13 cellular contexts compared by ENCODE assay signal in genomic region chr17:65037157-65037556, GRCh38. TPM values are rescaled to one million over a fixed set of nuclear protein-coding genes. Genes with fewer than 3 reads are reported as not detected.
DNase-seq lines count a peak whose midpoint lies in the region; ATAC-seq and TF ChIP-seq lines count a peak whose summit lies in the region.
"Had no signal": no experiment of that assay in that cellular context is flagged by ENCODE, and none has a peak within 500 bp of the region (broad histone marks: within the 10 kb centered on the region; RNA-seq: fewer than 3 reads in every experiment).

No MANE protein-coding gene starts in this region.

- no peaks in the 10 kb centered on the region for H3K9me2 ChIP-seq in SU-DHL-6 (replicated peaks; ENCODE audit: insufficient read depth, low read length)

- H3K9me3 Mint-ChIP-seq in activated naive CD4-positive, alpha-beta T cell treated with anti-CD3 and anti-CD28 coated beads, Interleukin-2, amount 50 U/mL, for 24 hours, result no peaks in the 10 kb centered on the region
- H3K9me3 Mint-ChIP-seq in activated naive CD4-positive, alpha-beta T cell treated with anti-CD3 and anti-CD28 coated beads, Interleukin-2, amount 50 U/mL, for 72 hours, result peaks cover 0 to 5% of the 10 kb centered on the region in 2 donors
- H3K9me3 Mint-ChIP-seq: activated T-cell treated with anti-CD3 and anti-CD28 coated beads, Interleukin-2, amount 50 U/mL, for 4 hours had no signal

- H3K27ac ChIP-seq in SU-DHL-6 (ENCODE audit: low read depth, low read length), result peak overlapping the region; percentile 92
- peak overlapping the region; percentile 21 for H3K27ac ChIP-seq in effector memory CD4-positive, alpha-beta T cell (ENCODE audit: insufficient read depth, low read length, poor library complexity, severe bottlenecking)
- H3K27ac ChIP-seq in smooth muscle cell (ENCODE audit: low read depth), result peak overlapping the region; percentile 21
- H3K27ac ChIP-seq: parathyroid adenoma had no signal

- 92% methylated on average over 3 of the region's 3 CpGs for WGBS in smooth muscle cell (ENCODE audit: low lambda C conversion rate)

- peaks cover 100% of the 10 kb centered on the region for H3K79me2 ChIP-seq in SU-DHL-6 (ENCODE audit: insufficient read depth, low read length)
- H3K79me2 ChIP-seq in smooth muscle cell (ENCODE audit: low read depth), result peaks cover 100% of the 10 kb centered on the region

- H3F3A ChIP-seq in SU-DHL-6 (ENCODE audit: insufficient read depth) (peaks cover 97% of the 10 kb centered on the region), smooth muscle cell (ENCODE audit: low read depth) (peaks cover 19% of the 10 kb centered on the region)

- H3K27me3 Mint-ChIP-seq in activated naive CD4-positive, alpha-beta T cell treated with anti-CD3 and anti-CD28 coated beads, Interleukin-2, amount 50 U/mL, for 24 hours, result no peaks in the 10 kb centered on the region

- H3K9ac ChIP-seq in SU-DHL-6 (ENCODE audit: low read length) (peak overlapping the region; percentile 58), smooth muscle cell (ENCODE audit: low read depth) (no peak overlapping the region)
- H3K9ac ChIP-seq: parathyroid adenoma had no signal

- H3K36me3 Mint-ChIP-seq in activated naive CD4-positive, alpha-beta T cell treated with anti-CD3 and anti-CD28 coated beads, Interleukin-2, amount 50 U/mL, for 24 hours, result peaks cover 17% of the 10 kb centered on the region
- peaks cover 11 to 28% of the 10 kb centered on the region in 2 donors for H3K36me3 Mint-ChIP-seq in activated naive CD4-positive, alpha-beta T cell treated with anti-CD3 and anti-CD28 coated beads, Interleukin-2, amount 50 U/mL, for 72 hours

- no peak for ATAC-seq in activated naive CD4-positive, alpha-beta T cell treated with anti-CD3 and anti-CD28 coated beads, Interleukin-2, amount 50 U/mL, for 72 hours
- ATAC-seq: activated T-cell treated with anti-CD3 and anti-CD28 coated beads, Interleukin-2, amount 50 U/mL, for 4 hours had no signal

- H4K20me1 ChIP-seq in SU-DHL-6 (ENCODE audit: low read depth, low read length) (peaks cover 7% of the 10 kb centered on the region; the same call in 1 of the 2 replicates), smooth muscle cell (ENCODE audit: low read depth) (peaks cover 99% of the 10 kb centered on the region)

- H3K4me3 ChIP-seq in SU-DHL-6 (ENCODE audit: insufficient read depth, low read length, poor library complexity, severe bottlenecking) (peak overlapping the region; percentile 40), smooth muscle cell (no peak overlapping the region)
- H3K4me3 ChIP-seq in effector memory CD4-positive, alpha-beta T cell (ENCODE audit: insufficient read depth, low read depth, low read length, poor library complexity, severe bottlenecking), result no peak overlapping the region
- H3K4me3 ChIP-seq: thyroid gland had no signal

- H3K36me3 ChIP-seq in SU-DHL-6 (ENCODE audit: low read length) (peaks cover 24% of the 10 kb centered on the region), smooth muscle cell (ENCODE audit: low read depth) (no peaks in the 10 kb centered on the region)
- no peaks in the 10 kb centered on the region for H3K36me3 ChIP-seq in effector memory CD4-positive, alpha-beta T cell (ENCODE audit: control insufficient read depth, insufficient read depth, low read length)
- H3K36me3 ChIP-seq: thyroid gland had no signal

- TF ChIP-seq CTCF in SU-DHL-6 (IDR thresholded peaks at IDR 0.05; ENCODE audit: insufficient read depth, low read length, poor library complexity, severe bottlenecking) (no peak), smooth muscle cell (IDR thresholded peaks at IDR 0.05; ENCODE audit: borderline replicate concordance, insufficient read depth, poor library complexity, severe bottlenecking) (no peak)

- peaks cover 53% of the 10 kb centered on the region for H3K4me1 ChIP-seq in effector memory CD4-positive, alpha-beta T cell (ENCODE audit: control insufficient read depth, insufficient read depth, low read length, poor library complexity, severe bottlenecking)
- no peaks in the 10 kb centered on the region for H3K4me1 ChIP-seq in smooth muscle cell (ENCODE audit: low read depth)

- H3K4me2 ChIP-seq in SU-DHL-6 (ENCODE audit: low read depth, low read length, poor library complexity, severe bottlenecking) (peak overlapping the region; percentile 92), smooth muscle cell (no peak overlapping the region)

- H3K4me3 Mint-ChIP-seq in activated naive CD4-positive, alpha-beta T cell treated with anti-CD3 and anti-CD28 coated beads, Interleukin-2, amount 50 U/mL, for 24 hours, result peak overlapping the region; percentile 58
- H3K4me3 Mint-ChIP-seq: activated T-cell treated with anti-CD3 and anti-CD28 coated beads, Interleukin-2, amount 50 U/mL, for 4 hours had no signal

- H2AFZ ChIP-seq in SU-DHL-6 (ENCODE audit: low read depth, low read length, severe bottlenecking) (no peak overlapping the region), smooth muscle cell (ENCODE audit: low read depth) (no peak overlapping the region)
- H2AFZ ChIP-seq: parathyroid adenoma had no signal

- peak overlapping the region; percentile 79 for H3K27ac Mint-ChIP-seq in activated naive CD4-positive, alpha-beta T cell treated with anti-CD3 and anti-CD28 coated beads, Interleukin-2, amount 50 U/mL, for 24 hours
- H3K27ac Mint-ChIP-seq in activated naive CD4-positive, alpha-beta T cell treated with anti-CD3 and anti-CD28 coated beads, Interleukin-2, amount 50 U/mL, for 72 hours, result peak overlapping the region in 1 of 2 donors; percentile 26

- H3K27me3 ChIP-seq in SU-DHL-6 (ENCODE audit: low read length), result no peaks in the 10 kb centered on the region
- no peaks in the 10 kb centered on the region for H3K27me3 ChIP-seq in effector memory CD4-positive, alpha-beta T cell (replicated peaks; ENCODE audit: control insufficient read depth, insufficient read depth, low read length, poor library complexity, severe bottlenecking)
- H3K27me3 ChIP-seq in smooth muscle cell (ENCODE audit: low read depth), result no peaks in the 10 kb centered on the region
- H3K27me3 ChIP-seq: thyroid gland had no signal

- H3K4me1 Mint-ChIP-seq in activated naive CD4-positive, alpha-beta T cell treated with anti-CD3 and anti-CD28 coated beads, Interleukin-2, amount 50 U/mL, for 24 hours, result peaks cover 71% of the 10 kb centered on the region

- DNase-seq in activated naive CD4-positive, alpha-beta T cell treated with anti-CD3 and anti-CD28 coated beads, Interleukin-2, amount 50 U/mL, for 72 hours (ENCODE audit: low spot score in 2 of 2), result no peak
- no peak for DNase-seq in effector memory CD4-positive, alpha-beta T cell
- DNase-seq in smooth muscle cell (lab: John Stamatoyannopoulos, UW; ENCODE audit: unreplicated experiment) (no peak), dedifferentiated amniotic fluid mesenchymal stem cell (ENCODE audit: extremely low spot score) (no peak), HUDEP-2 (lab: John Stamatoyannopoulos, UW; ENCODE audit: unreplicated experiment in 76 of 76) (no peak), SK-N-DZ (ENCODE audit: low spot score) (no peak)
- DNase-seq: activated T-cell treated with anti-CD3 and anti-CD28 coated beads, Interleukin-2, amount 50 U/mL, for 4 hours; NCI-H1092; NCI-H2227 treated with DMSO at 0.1 percent for 48 hours; thyroid gland had no signal

- H3K9me3 ChIP-seq in SU-DHL-6 (ENCODE audit: insufficient read depth, low read length) (no peaks in the 10 kb centered on the region), smooth muscle cell (replicated peaks; ENCODE audit: low read depth) (no peaks in the 10 kb centered on the region)
- no peaks in the 10 kb centered on the region for H3K9me3 ChIP-seq in effector memory CD4-positive, alpha-beta T cell (ENCODE audit: control insufficient read depth, low read length)
- H3K9me3 ChIP-seq: thyroid gland had no signal

RNA-seq across cellular contexts. Expression of gene GNA13, which starts 19.4 kb away (rescaled TPM):
- 10 to 100 TPM; 53.0 to 74.7 TPM for total RNA-seq in activated naive CD4-positive, alpha-beta T cell treated with anti-CD3 and anti-CD28 coated beads, Interleukin-2, amount 50 U/mL, for 72 hours
- 87.2 and 111 TPM in 2 replicates for total RNA-seq in smooth muscle cell
- polyA plus RNA-seq in smooth muscle cell, result 21.5 and 25.8 TPM in 2 replicates
- 48.0 and 50.7 TPM in 2 replicates for polyA plus RNA-seq in SK-N-DZ (2014; cell fraction: cytosol; rRNA removed)
- 21.3 and 23.7 TPM in 2 replicates for polyA plus RNA-seq in SK-N-DZ (2014; cell fraction: nucleus; rRNA removed)

Comparison
In these comparisons a context has a peak if more than half of its experiments do, and no peak if none do; other contexts are left out.
1. H3K27ac ChIP-seq: peak in every context shown above with its lines; median percentile 92 in SU-DHL-6; 21 in effector memory CD4-positive, alpha-beta T cell; 21 in smooth muscle cell.